23 cellular contexts compared by ENCODE assay signal in the genomic region with DNA sequence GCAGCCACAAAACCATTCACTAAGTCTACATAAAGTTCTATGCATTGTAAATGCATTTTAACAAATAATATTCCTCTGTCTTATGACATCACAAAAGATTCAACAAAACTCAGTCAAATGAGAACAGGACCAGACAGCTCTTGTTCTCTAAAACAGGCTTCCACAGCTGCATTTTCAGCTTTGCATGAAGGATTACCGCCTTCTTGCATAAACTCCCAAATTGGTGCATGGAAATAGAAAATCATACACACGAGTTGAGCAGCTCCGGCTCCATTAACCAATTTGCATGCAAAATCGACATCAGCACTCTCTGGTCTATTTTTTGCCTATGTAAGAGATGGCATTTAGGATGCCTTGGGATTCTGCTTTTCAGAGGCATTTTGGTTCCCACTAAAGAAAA.
"Had no signal": no experiment of that assay in that cellular context is flagged by ENCODE, and none has a peak within 500 bp of the region (broad histone marks: within the 10 kb centered on the region; RNA-seq: fewer than 3 reads in every experiment).

No MANE protein-coding gene starts in this region.

- H3K36me3 ChIP-seq: esophagus squamous epithelium, tibial nerve had no signal

- H3K4me3 ChIP-seq: coronary artery, esophagus squamous epithelium, heart right ventricle, mucosa of descending colon, tibial nerve had no signal

- DNase-seq: activated CD4-positive, alpha-beta T cell treated with anti-CD3 and anti-CD28 coated beads for 1 hour; activated CD4-positive, alpha-beta T cell treated with anti-CD3 and anti-CD28 coated beads, Interleukin-2, amount 50 U/mL, for 1 hour; activated CD8-positive, alpha-beta T cell treated with anti-CD3 and anti-CD28 coated beads, Interleukin-2, amount 10 ng/mL, durations not matched to agents 7 days and 5 days; activated naive CD4-positive, alpha-beta T cell; activated T-cell treated with anti-CD3 and anti-CD28 coated beads, Interleukin-2, amount 50 U/mL, for 1 hour; amniotic stem cell; cerebellar nuclear complex; esophagus squamous epithelium; heart right ventricle; islet precursor cell; left cardiac atrium; mesendoderm; mucosa of descending colon; nucleus accumbens; small intestine; stimulated activated CD4-positive, alpha-beta T cell treated with anti-CD3 and anti-CD28 coated beads, Interleukin-15, amount 100 ng/mL, for 24 hours; stimulated activated naive CD4-positive, alpha-beta T cell treated with Interleukin-2 at 50 U/mL for 16 hours; substantia nigra; T-helper 9 cell had no signal

- ATAC-seq: activated CD8-positive, alpha-beta T cell treated with anti-CD3 and anti-CD28 coated beads, Interleukin-2, amount 10 ng/mL, durations not matched to agents 7 days and 5 days; activated T-helper 17 cell treated with anti-CD3 and anti-CD28 coated beads, Interleukin-2, amount 50 U/mL, for 72 hours; heart right ventricle; left cardiac atrium; mucosa of descending colon; sciatic nerve had no signal

- FAIRE-seq: small intestine had no signal

- H3K9me3 ChIP-seq: esophagus squamous epithelium, heart right ventricle, mucosa of descending colon, tibial nerve had no signal

- H3K27me3 ChIP-seq: esophagus squamous epithelium, heart right ventricle, tibial nerve had no signal
